Comparison of ENCODE assay signal across 1 cellular context in genomic region chr16:30087181-30087898, GRCh38.
TF ChIP-seq lines count a peak whose summit lies in the region.

No MANE protein-coding gene starts in this region.

TF ChIP-seq in HEK293, 187 proteins besides CTCF, POLR2A, EP300 and RAD21 (continued from another document):
- peak; percentile 47; the same call in 1 of the 2 replicates for TF ChIP-seq TRIM28 (IDR thresholded peaks at IDR 0.05; ENCODE audit: borderline replicate concordance, low read length)
